17 cellular contexts compared by ENCODE assay signal in the genomic region with DNA sequence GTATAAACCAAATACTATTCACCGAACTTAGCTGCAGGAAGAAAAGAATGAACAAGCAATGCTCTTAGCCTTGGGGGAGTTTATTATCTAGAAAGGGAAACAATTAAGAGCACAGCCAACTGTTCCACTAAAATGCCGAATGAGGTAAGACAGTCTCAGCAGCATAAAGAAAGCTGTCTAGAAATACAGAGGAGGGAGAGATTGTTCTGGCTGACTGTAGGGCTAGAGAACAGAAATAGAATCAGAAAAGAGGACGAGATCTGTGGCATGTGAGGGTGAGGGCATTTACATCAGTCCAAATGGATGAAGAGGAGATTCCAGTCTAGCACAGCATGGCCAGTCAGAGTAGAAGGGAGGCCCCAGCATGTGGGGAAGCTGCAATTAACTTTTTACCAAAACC. TPM values are rescaled to one million over a fixed set of nuclear protein-coding genes. Genes with fewer than 3 reads are reported as not detected.
"Had no signal": no experiment of that assay in that cellular context is flagged by ENCODE, and none has a peak within 500 bp of the region (broad histone marks: within the 10 kb centered on the region; RNA-seq: fewer than 3 reads in every experiment).

No MANE protein-coding gene starts in this region.

- H3K36me3 ChIP-seq: adrenal gland, gastroesophageal sphincter, suprapubic skin, upper lobe of left lung had no signal

- H3K27ac ChIP-seq: adrenal gland, body of pancreas, gastroesophageal sphincter, hepatocyte, suprapubic skin, upper lobe of left lung had no signal

- H3K27ac Mint-ChIP-seq: activated naive CD4-positive, alpha-beta T cell treated with anti-CD3 and anti-CD28 coated beads, Interleukin-2, amount 50 U/mL, for 24 hours; naive thymus-derived CD8-positive, alpha-beta T cell; T-helper 2 cell treated with Interferon-gamma antibody and Interleukin-4, amounts not matched to agents 5 μg/mL and 100 μg/mL, for 36 hours had no signal

- H3K27me3 ChIP-seq: adrenal gland, body of pancreas, gastroesophageal sphincter, hepatocyte, suprapubic skin, upper lobe of left lung had no signal

- H3K4me1 ChIP-seq: adrenal gland, body of pancreas, gastroesophageal sphincter had no signal

- H3K9me3 Mint-ChIP-seq: activated naive CD4-positive, alpha-beta T cell treated with anti-CD3 and anti-CD28 coated beads, Interleukin-2, amount 50 U/mL, for 24 hours; naive thymus-derived CD8-positive, alpha-beta T cell; T-helper 2 cell treated with Interferon-gamma antibody and Interleukin-4, amounts not matched to agents 5 μg/mL and 100 μg/mL, for 36 hours had no signal

- ATAC-seq: body of pancreas; gastroesophageal sphincter; left lobe of liver; mucosa of descending colon; naive thymus-derived CD8-positive, alpha-beta T cell; stimulated activated naive CD8-positive, alpha-beta T cell treated with anti-CD3 and anti-CD28 coated beads, Interleukin-15, Interleukin-2, amounts not matched to agents 100 U/mL and 50 U/mL, for 24 hours had no signal

- DNase-seq: activated effector memory CD4-positive, alpha-beta T cell treated with Interleukin-2 at 50 U/mL for 16 hours; activated T-cell treated with anti-CD3 and anti-CD28 coated beads for 4 hours; adrenal gland; body of pancreas; cortex of kidney; effector CD4-positive, alpha-beta T cell; islet precursor cell; mucosa of descending colon; naive thymus-derived CD8-positive, alpha-beta T cell; stimulated activated naive CD8-positive, alpha-beta T cell treated with anti-CD3 and anti-CD28 coated beads, Interleukin-15, Interleukin-2, amounts not matched to agents 100 U/mL and 50 U/mL, for 24 hours; upper lobe of left lung had no signal

- H3K4me1 Mint-ChIP-seq: activated naive CD4-positive, alpha-beta T cell treated with anti-CD3 and anti-CD28 coated beads, Interleukin-2, amount 50 U/mL, for 24 hours; naive thymus-derived CD8-positive, alpha-beta T cell had no signal

- H3K36me3 Mint-ChIP-seq: activated naive CD4-positive, alpha-beta T cell treated with anti-CD3 and anti-CD28 coated beads, Interleukin-2, amount 50 U/mL, for 24 hours; naive thymus-derived CD8-positive, alpha-beta T cell had no signal

- H3K4me3 Mint-ChIP-seq: activated naive CD4-positive, alpha-beta T cell treated with anti-CD3 and anti-CD28 coated beads, Interleukin-2, amount 50 U/mL, for 24 hours; naive thymus-derived CD8-positive, alpha-beta T cell; T-helper 2 cell treated with Interferon-gamma antibody and Interleukin-4, amounts not matched to agents 5 μg/mL and 100 μg/mL, for 36 hours had no signal

- H3K9me3 ChIP-seq: adrenal gland, body of pancreas, gastroesophageal sphincter, mucosa of descending colon, suprapubic skin, upper lobe of left lung had no signal

- H3K4me3 ChIP-seq: adrenal gland, body of pancreas, gastroesophageal sphincter, hepatocyte, mucosa of descending colon, suprapubic skin, upper lobe of left lung had no signal

RNA-seq across cellular contexts. Expression of gene TNFRSF19, which starts 56.8 kb away (rescaled TPM):
- polyA plus RNA-seq: naive thymus-derived CD8-positive, alpha-beta T cell had no signal
